In genomic region chr1:159474926-159475325, GRCh38 we compare ENCODE assay signal across 6 cellular contexts.
"Had no signal": no experiment of that assay in that cellular context is flagged by ENCODE, and none has a peak within 500 bp of the region (broad histone marks: within the 10 kb centered on the region; RNA-seq: fewer than 3 reads in every experiment).

No MANE protein-coding gene starts in this region.

- DNase-seq: H9, HCEC 1CT, KBM-7 had no signal

- H2AFZ ChIP-seq: GM23338 had no signal

- H3K27ac ChIP-seq: HL-60 had no signal

- H3K4me3 ChIP-seq: GM23338 had no signal

- ATAC-seq: GM23338, HepG2 had no signal
